ENCODE assay signal across 19 cellular contexts in genomic region chr14:69280746-69281291, GRCh38. TPM values are rescaled to one million over a fixed set of nuclear protein-coding genes. Genes with fewer than 3 reads are reported as not detected.
"Had no signal": no experiment of that assay in that cellular context is flagged by ENCODE, and none has a peak within 500 bp of the region (broad histone marks: within the 10 kb centered on the region; RNA-seq: fewer than 3 reads in every experiment).

No MANE protein-coding gene starts in this region.

- H3K36me3 ChIP-seq: left lung, lower lobe of right lung, neutrophil, pancreas, right lobe of liver, thoracic aorta, tibial nerve, upper lobe of left lung, uterus had no signal

- H3K27ac ChIP-seq: left lung, lower lobe of right lung, neutrophil, pancreas, right lobe of liver, thoracic aorta, tibial nerve, upper lobe of left lung, uterus had no signal

- DNase-seq: cortex of kidney; effector memory CD8-positive, alpha-beta T cell; left lung; lower lobe of right lung; natural killer cell; pancreas; retina; right lobe of liver; small intestine; stimulated activated CD4-positive, alpha-beta T cell treated with anti-CD3 and anti-CD28 coated beads, Interleukin-15, amount 100 ng/mL, for 24 hours; stimulated activated CD4-positive, alpha-beta T cell treated with anti-CD3 and anti-CD28 coated beads, Interleukin-2, amount 100 ng/mL, for 48 hours; stimulated activated naive B cell treated with anti-CD40 and anti-IgM and Interleukin-4, amounts not matched to agents 10 μg/mL and 1 μg/mL and 100 μg/mL, for 72 hours; uterus had no signal

- H3K4me1 ChIP-seq: left lung, lower lobe of right lung, pancreas, right lobe of liver, tibial nerve, upper lobe of left lung, uterus had no signal

- H3K9me3 ChIP-seq: left lung, lower lobe of right lung, neutrophil, pancreas, right lobe of liver, thoracic aorta, tibial nerve, upper lobe of left lung, uterus had no signal

- ATAC-seq: effector memory CD8-positive, alpha-beta T cell; natural killer cell; pancreas; right lobe of liver; stimulated activated naive B cell treated with anti-CD40 and anti-IgM and Interleukin-4, amounts not matched to agents 10 μg/mL and 1 μg/mL and 100 μg/mL, for 72 hours had no signal

- H3K4me3 ChIP-seq: left lung, lower lobe of right lung, pancreas, right lobe of liver, thoracic aorta, tibial nerve, upper lobe of left lung, uterus had no signal

- H3K27me3 ChIP-seq: left lung, pancreas, right lobe of liver, tibial nerve, upper lobe of left lung, uterus had no signal

RNA-seq across cellular contexts. Expression of gene GALNT16, which starts 20.9 kb away (rescaled TPM):
- total RNA-seq: mononuclear cell, natural killer cell had no signal
- polyA plus RNA-seq: keratinocyte had no signal
